Comparison of ENCODE assay signal across 1 cellular context in genomic region chr6:149717588-149718458, GRCh38.
TF ChIP-seq lines count a peak whose summit lies in the region.

LATS1 (minus strand) TSS chr6:149718101; CDS start chr6:149702126, 15,975 bp downstream.

TF ChIP-seq in HepG2, 621 proteins besides CTCF, POLR2A, EP300 and RAD21 (continued from another document and continues in another):
- TF ChIP-seq, protein P1, sequence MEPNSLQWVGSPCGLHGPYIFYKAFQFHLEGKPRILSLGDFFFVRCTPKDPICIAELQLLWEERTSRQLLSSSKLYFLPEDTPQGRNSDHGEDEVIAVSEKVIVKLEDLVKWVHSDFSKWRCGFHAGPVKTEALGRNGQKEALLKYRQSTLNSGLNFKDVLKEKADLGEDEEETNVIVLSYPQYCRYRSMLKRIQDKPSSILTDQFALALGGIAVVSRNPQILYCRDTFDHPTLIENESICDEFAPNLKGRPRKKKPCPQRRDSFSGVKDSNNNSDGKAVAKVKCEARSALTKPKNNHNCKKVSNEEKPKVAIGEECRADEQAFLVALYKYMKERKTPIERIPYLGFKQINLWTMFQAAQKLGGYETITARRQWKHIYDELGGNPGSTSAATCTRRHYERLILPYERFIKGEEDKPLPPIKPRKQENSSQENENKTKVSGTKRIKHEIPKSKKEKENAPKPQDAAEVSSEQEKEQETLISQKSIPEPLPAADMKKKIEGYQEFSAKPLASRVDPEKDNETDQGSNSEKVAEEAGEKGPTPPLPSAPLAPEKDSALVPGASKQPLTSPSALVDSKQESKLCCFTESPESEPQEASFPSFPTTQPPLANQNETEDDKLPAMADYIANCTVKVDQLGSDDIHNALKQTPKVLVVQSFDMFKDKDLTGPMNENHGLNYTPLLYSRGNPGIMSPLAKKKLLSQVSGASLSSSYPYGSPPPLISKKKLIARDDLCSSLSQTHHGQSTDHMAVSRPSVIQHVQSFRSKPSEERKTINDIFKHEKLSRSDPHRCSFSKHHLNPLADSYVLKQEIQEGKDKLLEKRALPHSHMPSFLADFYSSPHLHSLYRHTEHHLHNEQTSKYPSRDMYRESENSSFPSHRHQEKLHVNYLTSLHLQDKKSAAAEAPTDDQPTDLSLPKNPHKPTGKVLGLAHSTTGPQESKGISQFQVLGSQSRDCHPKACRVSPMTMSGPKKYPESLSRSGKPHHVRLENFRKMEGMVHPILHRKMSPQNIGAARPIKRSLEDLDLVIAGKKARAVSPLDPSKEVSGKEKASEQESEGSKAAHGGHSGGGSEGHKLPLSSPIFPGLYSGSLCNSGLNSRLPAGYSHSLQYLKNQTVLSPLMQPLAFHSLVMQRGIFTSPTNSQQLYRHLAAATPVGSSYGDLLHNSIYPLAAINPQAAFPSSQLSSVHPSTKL (CRISPR knock-in tag; IDR thresholded peaks at IDR 0.05): peak; percentile 69
- TF ChIP-seq PCBP1 (IDR thresholded peaks at IDR 0.05; ENCODE audit: borderline replicate concordance, low read depth, low read length) (peak; percentile 68; the same call in 1 of the 2 replicates), MAF1 (CRISPR knock-in tag; IDR thresholded peaks at IDR 0.05; ENCODE audit: borderline replicate concordance) (peak; percentile 76), ADNP (CRISPR knock-in tag; IDR thresholded peaks at IDR 0.05) (no peak), MYC (CRISPR knock-in tag; IDR thresholded peaks at IDR 0.05; ENCODE audit: borderline replicate concordance) (peak; percentile 91), REPIN1 (CRISPR knock-in tag; IDR thresholded peaks at IDR 0.05; ENCODE audit: borderline replicate concordance, low read depth) (peak; percentile 76; the same call in 1 of the 2 replicates), AKAP8 (CRISPR knock-in tag; IDR thresholded peaks at IDR 0.05) (no peak; the same call in 1 of the 2 replicates), TOE1 (CRISPR knock-in tag; IDR thresholded peaks at IDR 0.05) (peak; percentile 66; the same call in 1 of the 2 replicates), ZBTB1 (CRISPR knock-in tag; IDR thresholded peaks at IDR 0.05; ENCODE audit: borderline replicate concordance) (no peak), KDM5A (IDR thresholded peaks at IDR 0.05; ENCODE audit: borderline replicate concordance, low read length) (peak; percentile 85), ATM (IDR thresholded peaks at IDR 0.05; ENCODE audit: borderline replicate concordance) (no peak), ZNF205 (CRISPR knock-in tag; IDR thresholded peaks at IDR 0.05) (peak; percentile 54; the same call in 1 of the 2 replicates), ZSCAN5A (CRISPR knock-in tag; IDR thresholded peaks at IDR 0.05; ENCODE audit: borderline replicate concordance) (peak; percentile 92), TBL1XR1 (IDR thresholded peaks at IDR 0.05; ENCODE audit: borderline replicate concordance, low read length, partially characterized antibody) (no peak), KDM2A (CRISPR knock-in tag; IDR thresholded peaks at IDR 0.05; ENCODE audit: borderline replicate concordance, low read depth) (peak; percentile 99), ZNF781 (CRISPR knock-in tag; IDR thresholded peaks at IDR 0.05; ENCODE audit: borderline replicate concordance, not compliant biosample characterization) (no peak), ZFP90 (CRISPR knock-in tag; IDR thresholded peaks at IDR 0.05; ENCODE audit: borderline replicate concordance) (peak; percentile 17; the same call in 1 of the 2 replicates), TOPORS (CRISPR knock-in tag; IDR thresholded peaks at IDR 0.05) (no peak; the same call in 1 of the 2 replicates), NFYC (CRISPR knock-in tag; IDR thresholded peaks at IDR 0.05) (no peak), ZNF616 (CRISPR knock-in tag; IDR thresholded peaks at IDR 0.05; ENCODE audit: low read depth) (peak; percentile 81), IKZF1 (IDR thresholded peaks at IDR 0.05) (no peak), ERF (CRISPR knock-in tag; IDR thresholded peaks at IDR 0.05) (peak; percentile 88), SMAD9 (CRISPR knock-in tag; IDR thresholded peaks at IDR 0.05) (no peak; the same call in 1 of the 2 replicates), ZNF343 (CRISPR knock-in tag; IDR thresholded peaks at IDR 0.05) (peak; percentile 98), POLR2AphosphoS5 (IDR thresholded peaks at IDR 0.05; ENCODE audit: low read depth, low read length) (peak; percentile 92), ISX (CRISPR knock-in tag; conservative IDR thresholded peaks at IDR 0.05) (no peak), KMT2B (CRISPR knock-in tag; IDR thresholded peaks at IDR 0.05) (peak; percentile 99), NFKBIZ (CRISPR knock-in tag; IDR thresholded peaks at IDR 0.05) (peak; percentile 36; the same call in 1 of the 2 replicates), ZNF484 (CRISPR knock-in tag; IDR thresholded peaks at IDR 0.05; ENCODE audit: borderline replicate concordance, low read depth) (peak; percentile 94; the same call in 1 of the 2 replicates), NCOA2 (CRISPR knock-in tag; IDR thresholded peaks at IDR 0.05) (peak; percentile 25; the same call in 1 of the 2 replicates), UBTF (CRISPR knock-in tag; IDR thresholded peaks at IDR 0.05) (peak; percentile 100), CBX2 (IDR thresholded peaks at IDR 0.05; ENCODE audit: low read depth, low read length) (no peak), CBX2 (CRISPR knock-in tag; IDR thresholded peaks at IDR 0.05; ENCODE audit: low read depth) (no peak; the same call in 1 of the 2 replicates), HDAC6 (IDR thresholded peaks at IDR 0.05; ENCODE audit: low read depth, low read length) (no peak), PRMT3 (CRISPR knock-in tag; IDR thresholded peaks at IDR 0.05; ENCODE audit: borderline replicate concordance, low read depth) (peak; percentile 88; the same call in 1 of the 2 replicates), ZNF274 (CRISPR knock-in tag; IDR thresholded peaks at IDR 0.05) (peak; percentile 97), SP1 (IDR thresholded peaks at IDR 0.05) (no peak), SP1 (CRISPR knock-in tag; IDR thresholded peaks at IDR 0.05) (peak; percentile 26), ZFYVE20 (CRISPR knock-in tag; IDR thresholded peaks at IDR 0.05; ENCODE audit: borderline replicate concordance, low read depth) (peak; percentile 32; the same call in 1 of the 2 replicates), ETV6 (CRISPR knock-in tag; conservative IDR thresholded peaks at IDR 0.05) (peak; percentile 60), ZNF556 (CRISPR knock-in tag; IDR thresholded peaks at IDR 0.05; ENCODE audit: borderline replicate concordance) (peak; percentile 99; the same call in 1 of the 2 replicates), KLF9 (CRISPR knock-in tag; IDR thresholded peaks at IDR 0.05; ENCODE audit: low read depth) (no peak), GPN1 (CRISPR knock-in tag; IDR thresholded peaks at IDR 0.05; ENCODE audit: borderline replicate concordance) (no peak), ZKSCAN5 (CRISPR knock-in tag; IDR thresholded peaks at IDR 0.05) (no peak), ZC3H4 (CRISPR knock-in tag; IDR thresholded peaks at IDR 0.05; ENCODE audit: borderline replicate concordance) (no peak; the same call in 1 of the 2 replicates), SMARCE1 (IDR thresholded peaks at IDR 0.05; ENCODE audit: borderline replicate concordance) (no peak), NKX3-1 (CRISPR knock-in tag; IDR thresholded peaks at IDR 0.05) (peak; percentile 63), ZNF790 (CRISPR knock-in tag; IDR thresholded peaks at IDR 0.05; ENCODE audit: borderline replicate concordance) (peak; percentile 68; the same call in 1 of the 2 replicates), TCF7L2 (IDR thresholded peaks at IDR 0.05; ENCODE audit: low read depth, low read length) (no peak)
- TF ChIP-seq, protein P2, sequence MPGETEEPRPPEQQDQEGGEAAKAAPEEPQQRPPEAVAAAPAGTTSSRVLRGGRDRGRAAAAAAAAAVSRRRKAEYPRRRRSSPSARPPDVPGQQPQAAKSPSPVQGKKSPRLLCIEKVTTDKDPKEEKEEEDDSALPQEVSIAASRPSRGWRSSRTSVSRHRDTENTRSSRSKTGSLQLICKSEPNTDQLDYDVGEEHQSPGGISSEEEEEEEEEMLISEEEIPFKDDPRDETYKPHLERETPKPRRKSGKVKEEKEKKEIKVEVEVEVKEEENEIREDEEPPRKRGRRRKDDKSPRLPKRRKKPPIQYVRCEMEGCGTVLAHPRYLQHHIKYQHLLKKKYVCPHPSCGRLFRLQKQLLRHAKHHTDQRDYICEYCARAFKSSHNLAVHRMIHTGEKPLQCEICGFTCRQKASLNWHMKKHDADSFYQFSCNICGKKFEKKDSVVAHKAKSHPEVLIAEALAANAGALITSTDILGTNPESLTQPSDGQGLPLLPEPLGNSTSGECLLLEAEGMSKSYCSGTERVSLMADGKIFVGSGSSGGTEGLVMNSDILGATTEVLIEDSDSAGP (CRISPR knock-in tag; IDR thresholded peaks at IDR 0.05; ENCODE audit: borderline replicate concordance): peak; percentile 97
- TF ChIP-seq, protein P3, sequence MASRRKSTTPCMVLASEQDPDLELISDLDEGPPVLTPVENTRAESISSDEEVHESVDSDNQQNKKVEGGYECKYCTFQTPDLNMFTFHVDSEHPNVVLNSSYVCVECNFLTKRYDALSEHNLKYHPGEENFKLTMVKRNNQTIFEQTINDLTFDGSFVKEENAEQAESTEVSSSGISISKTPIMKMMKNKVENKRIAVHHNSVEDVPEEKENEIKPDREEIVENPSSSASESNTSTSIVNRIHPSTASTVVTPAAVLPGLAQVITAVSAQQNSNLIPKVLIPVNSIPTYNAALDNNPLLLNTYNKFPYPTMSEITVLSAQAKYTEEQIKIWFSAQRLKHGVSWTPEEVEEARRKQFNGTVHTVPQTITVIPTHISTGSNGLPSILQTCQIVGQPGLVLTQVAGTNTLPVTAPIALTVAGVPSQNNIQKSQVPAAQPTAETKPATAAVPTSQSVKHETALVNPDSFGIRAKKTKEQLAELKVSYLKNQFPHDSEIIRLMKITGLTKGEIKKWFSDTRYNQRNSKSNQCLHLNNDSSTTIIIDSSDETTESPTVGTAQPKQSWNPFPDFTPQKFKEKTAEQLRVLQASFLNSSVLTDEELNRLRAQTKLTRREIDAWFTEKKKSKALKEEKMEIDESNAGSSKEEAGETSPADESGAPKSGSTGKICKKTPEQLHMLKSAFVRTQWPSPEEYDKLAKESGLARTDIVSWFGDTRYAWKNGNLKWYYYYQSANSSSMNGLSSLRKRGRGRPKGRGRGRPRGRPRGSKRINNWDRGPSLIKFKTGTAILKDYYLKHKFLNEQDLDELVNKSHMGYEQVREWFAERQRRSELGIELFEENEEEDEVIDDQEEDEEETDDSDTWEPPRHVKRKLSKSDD (CRISPR knock-in tag; IDR thresholded peaks at IDR 0.05; ENCODE audit: low read depth): peak; percentile 83; the same call in 1 of the 2 replicates
- TF ChIP-seq, protein P4, sequence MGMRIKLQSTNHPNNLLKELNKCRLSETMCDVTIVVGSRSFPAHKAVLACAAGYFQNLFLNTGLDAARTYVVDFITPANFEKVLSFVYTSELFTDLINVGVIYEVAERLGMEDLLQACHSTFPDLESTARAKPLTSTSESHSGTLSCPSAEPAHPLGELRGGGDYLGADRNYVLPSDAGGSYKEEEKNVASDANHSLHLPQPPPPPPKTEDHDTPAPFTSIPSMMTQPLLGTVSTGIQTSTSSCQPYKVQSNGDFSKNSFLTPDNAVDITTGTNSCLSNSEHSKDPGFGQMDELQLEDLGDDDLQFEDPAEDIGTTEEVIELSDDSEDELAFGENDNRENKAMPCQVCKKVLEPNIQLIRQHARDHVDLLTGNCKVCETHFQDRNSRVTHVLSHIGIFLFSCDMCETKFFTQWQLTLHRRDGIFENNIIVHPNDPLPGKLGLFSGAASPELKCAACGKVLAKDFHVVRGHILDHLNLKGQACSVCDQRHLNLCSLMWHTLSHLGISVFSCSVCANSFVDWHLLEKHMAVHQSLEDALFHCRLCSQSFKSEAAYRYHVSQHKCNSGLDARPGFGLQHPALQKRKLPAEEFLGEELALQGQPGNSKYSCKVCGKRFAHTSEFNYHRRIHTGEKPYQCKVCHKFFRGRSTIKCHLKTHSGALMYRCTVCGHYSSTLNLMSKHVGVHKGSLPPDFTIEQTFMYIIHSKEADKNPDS (CRISPR knock-in tag; IDR thresholded peaks at IDR 0.05): 0 out of 2 replicates have a peak, but pooled peaks have one; percentile 44
- TF ChIP-seq, protein P5, sequence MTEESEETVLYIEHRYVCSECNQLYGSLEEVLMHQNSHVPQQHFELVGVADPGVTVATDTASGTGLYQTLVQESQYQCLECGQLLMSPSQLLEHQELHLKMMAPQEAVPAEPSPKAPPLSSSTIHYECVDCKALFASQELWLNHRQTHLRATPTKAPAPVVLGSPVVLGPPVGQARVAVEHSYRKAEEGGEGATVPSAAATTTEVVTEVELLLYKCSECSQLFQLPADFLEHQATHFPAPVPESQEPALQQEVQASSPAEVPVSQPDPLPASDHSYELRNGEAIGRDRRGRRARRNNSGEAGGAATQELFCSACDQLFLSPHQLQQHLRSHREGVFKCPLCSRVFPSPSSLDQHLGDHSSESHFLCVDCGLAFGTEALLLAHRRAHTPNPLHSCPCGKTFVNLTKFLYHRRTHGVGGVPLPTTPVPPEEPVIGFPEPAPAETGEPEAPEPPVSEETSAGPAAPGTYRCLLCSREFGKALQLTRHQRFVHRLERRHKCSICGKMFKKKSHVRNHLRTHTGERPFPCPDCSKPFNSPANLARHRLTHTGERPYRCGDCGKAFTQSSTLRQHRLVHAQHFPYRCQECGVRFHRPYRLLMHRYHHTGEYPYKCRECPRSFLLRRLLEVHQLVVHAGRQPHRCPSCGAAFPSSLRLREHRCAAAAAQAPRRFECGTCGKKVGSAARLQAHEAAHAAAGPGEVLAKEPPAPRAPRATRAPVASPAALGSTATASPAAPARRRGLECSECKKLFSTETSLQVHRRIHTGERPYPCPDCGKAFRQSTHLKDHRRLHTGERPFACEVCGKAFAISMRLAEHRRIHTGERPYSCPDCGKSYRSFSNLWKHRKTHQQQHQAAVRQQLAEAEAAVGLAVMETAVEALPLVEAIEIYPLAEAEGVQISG (CRISPR knock-in tag; IDR thresholded peaks at IDR 0.05): peak; percentile 94
